Comparison of ENCODE assay signal across 9 cellular contexts in genomic region chr13:63420685-63421084, GRCh38.
"Had no signal": no experiment of that assay in that cellular context is flagged by ENCODE, and none has a peak within 500 bp of the region (broad histone marks: within the 10 kb centered on the region; RNA-seq: fewer than 3 reads in every experiment).

No MANE protein-coding gene starts in this region.

- FAIRE-seq: HepG2, HTR-8/SVneo had no signal

- H3K4me2 ChIP-seq: KMS-11 had no signal

- ATAC-seq: HepG2 had no signal

- DNase-seq: IMR-90, Karpas-422, Kasumi-1, KBM-7, KG1 had no signal

- H3K9ac ChIP-seq: KMS-11 had no signal

- H3K27ac ChIP-seq: HL-60, KMS-11 had no signal
